20 cellular contexts compared by ENCODE assay signal in the genomic region with DNA sequence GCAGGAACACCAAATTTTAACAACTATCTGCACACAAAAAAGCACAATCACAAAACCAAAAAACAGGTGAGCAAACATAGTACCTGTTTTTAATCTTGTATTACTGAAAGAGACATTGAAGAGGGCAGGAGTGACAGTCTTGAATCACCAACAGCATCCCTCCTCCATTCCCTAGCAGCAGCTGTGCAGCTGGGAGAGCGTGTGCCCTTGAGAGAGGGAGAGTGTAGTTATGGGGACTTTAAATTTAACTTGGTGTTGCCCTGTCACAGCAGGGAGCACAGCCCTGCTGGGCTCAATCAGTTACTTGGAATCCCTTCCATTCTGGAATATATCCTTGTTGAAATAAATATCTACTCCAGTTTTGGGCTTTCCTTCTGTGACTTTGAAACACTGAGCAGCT.
A peak's percentile ranks its signal among the peaks of the same experiment; 100 is the strongest.
DNase-seq lines count a peak whose midpoint lies in the region; ATAC-seq and TF ChIP-seq lines count a peak whose summit lies in the region.
"Had no signal": no experiment of that assay in that cellular context is flagged by ENCODE, and none has a peak within 500 bp of the region (broad histone marks: within the 10 kb centered on the region; RNA-seq: fewer than 3 reads in every experiment).

No MANE protein-coding gene starts in this region.

- H3K27me3 Mint-ChIP-seq in endodermal cell (ENCODE audit: insufficient read depth) = no peaks in the 10 kb centered on the region
- no peaks in the 10 kb centered on the region for H3K27me3 Mint-ChIP-seq in activated CD8-positive, alpha-beta T cell treated with anti-CD3 and anti-CD28 coated beads, Interleukin-2, amount 10 ng/mL, durations not matched to agents 7 days and 5 days (ENCODE audit: low read depth)
- H3K27me3 Mint-ChIP-seq: B cell had no signal

- no peaks in the 10 kb centered on the region for H3K36me3 ChIP-seq in A673 (ENCODE audit: insufficient read depth, low read length, poor library complexity, severe bottlenecking)
- no peaks in the 10 kb centered on the region for H3K36me3 ChIP-seq in endodermal cell (ENCODE audit: control insufficient read depth, insufficient read depth, low read length)

- H3K36me3 Mint-ChIP-seq in endodermal cell (ENCODE audit: low read depth) = no peaks in the 10 kb centered on the region
- no peaks in the 10 kb centered on the region for H3K36me3 Mint-ChIP-seq in activated CD8-positive, alpha-beta T cell treated with anti-CD3 and anti-CD28 coated beads, Interleukin-2, amount 10 ng/mL, durations not matched to agents 7 days and 5 days (ENCODE audit: low read depth)

- no peaks in the 10 kb centered on the region for H3K27me3 ChIP-seq in A673 (replicated peaks; ENCODE audit: insufficient read depth, low read depth, low read length, poor library complexity)
- H3K27me3 ChIP-seq in endodermal cell (ENCODE audit: control insufficient read depth, insufficient read depth, low read length, poor library complexity, severe bottlenecking) = no peaks in the 10 kb centered on the region

- no TSS peak for BruUV-seq in A673 (replicated peaks; lab: Mats Ljungman, UMichigan)

- CTCF ChIA-PET in A673 (lab: Charles Lee) = no interaction called here
- CTCF ChIA-PET in activated CD8-positive, alpha-beta T cell treated with anti-CD3 and anti-CD28 coated beads, Interleukin-2, amount 10 ng/mL, durations not matched to agents 7 days and 5 days (lab: Charles Lee) = no interaction called here

- H3K4me3 ChIP-seq in A673 (ENCODE audit: low read depth, low read length, poor library complexity, severe bottlenecking) (no peak overlapping the region), endodermal cell (ENCODE audit: low read length) (no peak overlapping the region)
- H3K4me3 ChIP-seq: GM12878 had no signal

- H3K27ac Mint-ChIP-seq in endodermal cell = no peak overlapping the region
- no peak overlapping the region for H3K27ac Mint-ChIP-seq in activated CD8-positive, alpha-beta T cell treated with anti-CD3 and anti-CD28 coated beads, Interleukin-2, amount 10 ng/mL, durations not matched to agents 7 days and 5 days
- H3K27ac Mint-ChIP-seq: B cell had no signal

- H3K9me3 Mint-ChIP-seq in endodermal cell = no peaks in the 10 kb centered on the region
- peaks cover 9% of the 10 kb centered on the region for H3K9me3 Mint-ChIP-seq in activated CD8-positive, alpha-beta T cell treated with anti-CD3 and anti-CD28 coated beads, Interleukin-2, amount 10 ng/mL, durations not matched to agents 7 days and 5 days (ENCODE audit: insufficient read depth)

- H3K4me1 Mint-ChIP-seq in endodermal cell = peaks cover 3% of the 10 kb centered on the region
- no peaks in the 10 kb centered on the region for H3K4me1 Mint-ChIP-seq in activated CD8-positive, alpha-beta T cell treated with anti-CD3 and anti-CD28 coated beads, Interleukin-2, amount 10 ng/mL, durations not matched to agents 7 days and 5 days (ENCODE audit: low read depth)
- H3K4me1 Mint-ChIP-seq: B cell had no signal

- no peaks in the 10 kb centered on the region for H3K4me1 ChIP-seq in A673 (ENCODE audit: insufficient read depth, low read length, poor library complexity, severe bottlenecking)
- no peaks in the 10 kb centered on the region for H3K4me1 ChIP-seq in endodermal cell (ENCODE audit: control insufficient read depth, insufficient read depth, low read length)
- H3K4me1 ChIP-seq: Caco-2 had no signal

- ATAC-seq in activated CD8-positive, alpha-beta T cell treated with anti-CD3 and anti-CD28 coated beads, Interleukin-2, amount 10 ng/mL, durations not matched to agents 7 days and 5 days = no peak
- ATAC-seq: GM12878, PC-3 had no signal

- peak; percentile 2 for DNase-seq in DMS 273 (lab: John Stamatoyannopoulos, UW; ENCODE audit: unreplicated experiment)
- DNase-seq in DMS 273 treated with DMSO at 0.1 percent for 48 hours (lab: John Stamatoyannopoulos, UW) = no peak
- peak; percentile 1 for DNase-seq in A673 (ENCODE audit: low spot score)
- DNase-seq in NCI-H69 (lab: John Stamatoyannopoulos, UW) = peak; percentile 73
- peak; percentile 45 for DNase-seq in endodermal cell
- DNase-seq in activated CD8-positive, alpha-beta T cell treated with anti-CD3 and anti-CD28 coated beads, Interleukin-2, amount 10 ng/mL, durations not matched to agents 7 days and 5 days = no peak
- no peak for DNase-seq in activated CD8-positive, alpha-beta memory T cell treated with anti-CD3 and anti-CD28 coated beads, Interleukin-2, amount 50 U/mL, for 4 hours
- DNase-seq in OCI-M2 (lab: John Stamatoyannopoulos, UW; ENCODE audit: unreplicated experiment) = no peak
- DNase-seq: Caco-2, GF-D8, MM.1S, NCI-H1092, NCI-H187, NCI-H226, NCI-H526 treated with DMSO at 0.1 percent for 48 hours, PC-3, RPMI8226 had no signal

- intact Hi-C loops in A673 (cut with micrococcal nuclease; ENCODE audit: unreplicated experiment) = no loop called here

- no peak overlapping the region for H3K27ac ChIP-seq in A673 (ENCODE audit: low read depth, low read length, poor library complexity, severe bottlenecking)
- no peak overlapping the region for H3K27ac ChIP-seq in endodermal cell (ENCODE audit: low read depth, low read length)
- H3K27ac ChIP-seq: 22Rv1 had no signal

- no peaks in the 10 kb centered on the region for H3K9me3 ChIP-seq in A673 (ENCODE audit: low read depth, low read length, poor library complexity, severe bottlenecking)
- H3K9me3 ChIP-seq in endodermal cell (ENCODE audit: control insufficient read depth, low read length) = no peaks in the 10 kb centered on the region
- H3K9me3 ChIP-seq: Caco-2 had no signal

- H3K9ac ChIP-seq in endodermal cell (ENCODE audit: extremely low read depth, low read length, poor library complexity, severe bottlenecking) = no peak overlapping the region

- WGBS in endodermal cell (ENCODE audit: insufficient coverage in 1 of 2, insufficient read length in 1 of 2), 2 experiments = 89% methylated on average over 1 of the region's 1 CpG; no CpG with 5 or more reads in 1 of the 2 experiments

- POLR2A ChIA-PET in A673 (lab: Charles Lee; ENCODE audit: low non-redundant PET) = no interaction called here
- POLR2A ChIA-PET in activated CD8-positive, alpha-beta T cell treated with anti-CD3 and anti-CD28 coated beads, Interleukin-2, amount 10 ng/mL, durations not matched to agents 7 days and 5 days (lab: Charles Lee) = no interaction called here

- TF ChIP-seq CTCF in A673 (conservative IDR thresholded peaks at IDR 0.05; ENCODE audit: low read depth, low read length) = no peak
- TF ChIP-seq CTCF in endodermal cell (conservative IDR thresholded peaks at IDR 0.05) = no peak

- H3K4me3 Mint-ChIP-seq in endodermal cell = no peak overlapping the region
- H3K4me3 Mint-ChIP-seq in activated CD8-positive, alpha-beta T cell treated with anti-CD3 and anti-CD28 coated beads, Interleukin-2, amount 10 ng/mL, durations not matched to agents 7 days and 5 days = no peak overlapping the region
- H3K4me3 Mint-ChIP-seq: B cell had no signal

Comparison
In these comparisons a context has a peak if more than half of its experiments do, and no peak if none do; other contexts are left out.
1. DNase-seq: peak in DMS 273 (single experiment), A673 (single experiment), NCI-H69 (single experiment) and endodermal cell (single experiment); none in DMS 273 treated with DMSO at 0.1 percent for 48 hours (single experiment), activated CD8-positive, alpha-beta T cell treated with anti-CD3 and anti-CD28 coated beads, Interleukin-2, amount 10 ng/mL, durations not matched to agents 7 days and 5 days (single experiment), activated CD8-positive, alpha-beta memory T cell treated with anti-CD3 and anti-CD28 coated beads, Interleukin-2, amount 50 U/mL, for 4 hours (single experiment) and OCI-M2 (single experiment).